ENCODE assay signal across 21 cellular contexts in the genomic region with DNA sequence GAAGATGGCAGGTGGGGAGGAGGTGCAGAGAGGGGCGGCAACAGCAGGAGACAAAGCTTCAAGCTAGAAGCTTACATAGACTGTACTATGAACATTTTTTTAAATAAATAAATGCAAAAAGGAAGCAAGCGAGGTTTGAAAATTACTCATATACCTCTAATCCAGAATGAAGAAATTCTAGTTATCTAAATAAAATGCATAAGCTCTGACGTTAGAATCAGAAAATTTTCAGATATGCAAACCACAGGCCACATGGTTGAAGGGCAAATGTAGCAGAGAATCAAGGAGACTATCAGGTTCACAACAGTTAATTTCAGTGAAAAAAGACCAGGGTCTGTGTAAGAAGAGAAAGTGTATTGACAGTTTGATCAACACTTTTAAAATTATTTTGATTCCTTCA. TPM values are rescaled to one million over a fixed set of nuclear protein-coding genes. Genes with fewer than 3 reads are reported as not detected.
DNase-seq lines count a peak whose midpoint lies in the region; ATAC-seq, FAIRE-seq and TF ChIP-seq lines count a peak whose summit lies in the region.
"Had no signal": no experiment of that assay in that cellular context is flagged by ENCODE, and none has a peak within 500 bp of the region (broad histone marks: within the 10 kb centered on the region; RNA-seq: fewer than 3 reads in every experiment).

No MANE protein-coding gene starts in this region.

- no TSS peak for BruUV-seq in HepG2 (replicated peaks; lab: Mats Ljungman, UMichigan)

- H3K79me2 ChIP-seq in HepG2 (ENCODE audit: insufficient read depth, low read length), result peaks cover 94% of the 10 kb centered on the region

- DNase-seq in EL, result peak; percentile 89
- no peak for DNase-seq in RWPE2 (ENCODE audit: low spot score)
- DNase-seq in fibroblast of mammary gland (ENCODE audit: low read depth), result peak; percentile 69
- no peak for DNase-seq in gastrocnemius medialis
- no peak for DNase-seq in HepG2 (ENCODE audit: low spot score)
- no peak for DNase-seq in G401 (ENCODE audit: low spot score)
- no peak for DNase-seq in GM19238 (ENCODE audit: insufficient read length, low spot score)
- DNase-seq: activated CD4-positive, alpha-beta T cell treated with anti-CD3 and anti-CD28 coated beads, Interleukin-2, amount 50 U/mL, for 48 hours; endodermal cell; foreskin keratinocyte; mesendoderm; NCI-H1694; psoas muscle; spleen; substantia nigra had no signal

- CTCF ChIA-PET in HepG2 (lab: Yijun Ruan, JAX; ENCODE audit: low intra/inter-chr PET ratio, low total read pairs), result no interaction called here

- H3K9ac ChIP-seq in HepG2 (ENCODE audit: insufficient read depth, low read depth, low read length), result no peak overlapping the region

- POLR2A ChIA-PET in HepG2 (lab: Yijun Ruan, JAX), result no interaction called here

- TF ChIP-seq EP300 in HepG2 (IDR thresholded peaks at IDR 0.05; ENCODE audit: low read depth in 2 of 2, low read length in 2 of 2) (no peak), HepG2 (CRISPR knock-in tag; IDR thresholded peaks at IDR 0.05; ENCODE audit: borderline replicate concordance) (no peak)

- FAIRE-seq in HepG2 (lab: Jason Lieb, UNC), result no peak
- FAIRE-seq: colon, G401.6 had no signal

- ATAC-seq in RWPE2 (ENCODE audit: low read depth) (peak; percentile 33; the same call in 1 of the 3 replicates), gastrocnemius medialis (no peak), HepG2 (no peak), GM18519 (IDR thresholded peaks at IDR 0.05; ENCODE audit: low FRiP score, unreplicated experiment) (no peak)
- ATAC-seq: foreskin keratinocyte, psoas muscle, WTC11 had no signal

- H4K20me1 ChIP-seq in HepG2 (ENCODE audit: insufficient read depth, low read length), result peaks cover 44% of the 10 kb centered on the region

- WGBS in HepG2 (ENCODE audit: low lambda C conversion rate), result 97% methylated on average over 3 of the region's 3 CpGs

- no peaks in the 10 kb centered on the region for H3K27me3 ChIP-seq in RWPE2 (ENCODE audit: insufficient read depth, poor library complexity, severe bottlenecking)
- H3K27me3 ChIP-seq in gastrocnemius medialis, result no peaks in the 10 kb centered on the region
- no peaks in the 10 kb centered on the region for H3K27me3 ChIP-seq in HepG2 (ENCODE audit: control insufficient read depth in 1 of 2, insufficient read depth in 2 of 2, low read length in 2 of 2)
- H3K27me3 ChIP-seq: ascending aorta, foreskin keratinocyte, spleen had no signal

- H3K9me3 ChIP-seq in RWPE2 (ENCODE audit: severe bottlenecking) (no peaks in the 10 kb centered on the region), gastrocnemius medialis (no peaks in the 10 kb centered on the region), HepG2 (ENCODE audit: low read length) (no peaks in the 10 kb centered on the region)
- H3K9me3 ChIP-seq: ascending aorta, psoas muscle, spleen had no signal

- no peak for TF ChIP-seq RAD21 in HepG2 (CRISPR knock-in tag; IDR thresholded peaks at IDR 0.05)

- H3K4me2 ChIP-seq in HepG2 (ENCODE audit: low read depth, low read length), result no peak overlapping the region

- H3K4me3 ChIP-seq in RWPE2 (ENCODE audit: severe bottlenecking) (no peak overlapping the region), fibroblast of mammary gland (ENCODE audit: control insufficient read depth, low read depth, low read length) (no peak overlapping the region), gastrocnemius medialis (no peak overlapping the region), HepG2 (replicated peaks in 1 of 3; ENCODE audit: insufficient read depth in 1 of 3, low read depth in 2 of 3, low read length in 3 of 3) (no peak overlapping the region)
- H3K4me3 ChIP-seq: ascending aorta, psoas muscle, SK-N-MC, spleen had no signal

- intact Hi-C loops in gastrocnemius medialis (cut with DNase I; ENCODE audit: low total_unique reads), result loop anchor here (2.0 to 5.0 kb wide), 2 partner anchors 55 to 112 kb away; partner anchors contain the start of gene NRIP1
- intact Hi-C loops in HepG2 (cut with micrococcal nuclease; ENCODE audit: unreplicated experiment), result no loop called here

- in situ Hi-C loops in gastrocnemius medialis (cut with MboI; ENCODE audit: low sequenced_read_pairs in 4 of 4) (no loop called here), HepG2 (cut with HindIII; ENCODE audit: extremely low pct_ligation_motif_present, low pct_unique_long_range_greater_than_20kb) (no loop called here), G401 (cut with HindIII; ENCODE audit: low sequenced_read_pairs) (no loop called here)

- peaks cover 43% of the 10 kb centered on the region for H3K36me3 ChIP-seq in RWPE2 (ENCODE audit: low read depth)
- H3K36me3 ChIP-seq in gastrocnemius medialis, result peaks cover 0 to 4% of the 10 kb centered on the region in 2 donors
- peaks cover 7 to 46% of the 10 kb centered on the region in 2 experiments; a peak in 4 of 5 replicates for H3K36me3 ChIP-seq in HepG2 (replicated peaks in 1 of 2; ENCODE audit: control insufficient read depth in 1 of 2, insufficient read depth in 2 of 2, low read length in 2 of 2)
- H3K36me3 ChIP-seq: ascending aorta had no signal

- H3K4me1 ChIP-seq in RWPE2 (ENCODE audit: insufficient read depth, poor library complexity, severe bottlenecking) (peaks cover 28% of the 10 kb centered on the region), gastrocnemius medialis (peaks cover 45 to 58% of the 10 kb centered on the region in 2 donors), HepG2 (ENCODE audit: insufficient read depth, low read length) (peaks cover 36% of the 10 kb centered on the region)

- H2AFZ ChIP-seq in HepG2 (ENCODE audit: low read length), result no peak overlapping the region

- no peak for TF ChIP-seq POLR2A in gastrocnemius medialis (IDR thresholded peaks at IDR 0.05)
- no peak for TF ChIP-seq POLR2A in HepG2 (IDR thresholded peaks at IDR 0.05; ENCODE audit: insufficient read depth in 1 of 2, low read depth in 2 of 2, low read length in 2 of 2)

- TF ChIP-seq CTCF in RWPE2 (IDR thresholded peaks at IDR 0.05; ENCODE audit: poor library complexity, severe bottlenecking) (no peak), fibroblast of mammary gland (conservative IDR thresholded peaks at IDR 0.05; ENCODE audit: control insufficient read depth, insufficient read depth, low read depth, low read length) (no peak), gastrocnemius medialis (IDR thresholded peaks at IDR 0.05 in 4 of 5, conservative IDR thresholded peaks at IDR 0.05 in 1 of 5) (no peak), HepG2 (CRISPR knock-in tag; IDR thresholded peaks at IDR 0.05) (no peak)

- no peak overlapping the region for H3K27ac ChIP-seq in RWPE2 (ENCODE audit: poor library complexity, severe bottlenecking)
- peak overlapping the region in 3 of 4 donors; percentile 78 to 84 (median 82) for H3K27ac ChIP-seq in gastrocnemius medialis
- no peak overlapping the region for H3K27ac ChIP-seq in HepG2 (ENCODE audit: extremely low read length, insufficient read depth, low read length)
- H3K27ac ChIP-seq: ascending aorta, foreskin keratinocyte, psoas muscle, SK-N-MC had no signal

TF ChIP-seq in HepG2, 621 proteins besides CTCF, POLR2A, EP300 and RAD21 (continues in another document):
- TF ChIP-seq ZNF710 (CRISPR knock-in tag; IDR thresholded peaks at IDR 0.05; ENCODE audit: borderline replicate concordance) (no peak), DNMT1 (CRISPR knock-in tag; IDR thresholded peaks at IDR 0.05) (no peak)

RNA-seq across cellular contexts. Expression of gene NRIP1, which starts 54.8 kb away (rescaled TPM):
- total RNA-seq in gastrocnemius medialis (10 to 100 TPM; 35.7 to 63.7 (median 41.0) TPM), HepG2 (2016; rRNA removed; fragmentation: Illumina TruSeq; extraction: Trizol) (69.0 and 99.0 TPM in 2 replicates)
- total RNA-seq in HepG2 (2016; cell fraction: cytosol; rRNA removed; fragmentation: Illumina TruSeq; extraction: Trizol; ENCODE audit: low read depth), result 27.6 and 36.4 TPM in 2 replicates
- total RNA-seq in HepG2 (2016; cell fraction: insoluble cytoplasmic fraction; rRNA removed; fragmentation: Illumina TruSeq; extraction: Trizol), result 66.8 and 94.5 TPM in 2 replicates
- 25.1 and 28.0 TPM in 2 replicates for total RNA-seq in HepG2 (2016; cell fraction: membrane; rRNA removed; fragmentation: Illumina TruSeq; extraction: Trizol)
- 94.9 and 106 TPM in 2 replicates for total RNA-seq in HepG2 (2016; cell fraction: nucleus; rRNA removed; fragmentation: Illumina TruSeq; extraction: Trizol)
- 18.1 and 21.0 TPM in 2 replicates for polyA plus RNA-seq in HepG2 (2011; rRNA removed)
- polyA plus RNA-seq in HepG2 (2011; cell fraction: cytosol; rRNA removed), result 7.6 and 13.3 TPM in 2 replicates
- 13.9 and 17.0 TPM in 2 replicates for polyA plus RNA-seq in HepG2 (2011; cell fraction: nucleus; rRNA removed)
- polyA plus RNA-seq in HepG2 (2012), result 28.1 and 32.1 TPM in 2 replicates
- polyA plus RNA-seq in HepG2 (2016; cell fraction: cytosol; fragmentation: Illumina TruSeq; extraction: Trizol; ENCODE audit: low read depth), result 1.1 and 1.3 TPM in 2 replicates
- polyA plus RNA-seq in HepG2 (2016; cell fraction: insoluble cytoplasmic fraction; fragmentation: Illumina TruSeq; extraction: Trizol; ENCODE audit: low read depth), result 40.5 and 44.9 TPM in 2 replicates
- polyA plus RNA-seq in HepG2 (2016; cell fraction: membrane; fragmentation: Illumina TruSeq; extraction: Trizol; ENCODE audit: low read depth), result 4.3 and 4.9 TPM in 2 replicates
- 46.0 and 49.0 TPM in 2 replicates for polyA plus RNA-seq in HepG2 (2016; cell fraction: nucleus; fragmentation: Illumina TruSeq; extraction: Trizol; ENCODE audit: insufficient read depth, low read depth)
- 5.6 and 32.4 TPM in 2 replicates for polyA minus RNA-seq in HepG2 (2011; rRNA and poly(A)+ RNA removed; ENCODE audit: low replicate concordance)
- 42.3 and 56.3 TPM in 2 replicates for polyA minus RNA-seq in HepG2 (2011; cell fraction: cytosol; rRNA and poly(A)+ RNA removed)
- polyA minus RNA-seq in HepG2 (2011; cell fraction: nucleus; rRNA and poly(A)+ RNA removed), result 188 and 226 TPM in 2 replicates
- total RNA-seq in G401 (2014; rRNA removed; shearing (Covaris generic)), result 33.5 and 56.4 TPM in 2 replicates

Comparison
In these comparisons a context has a peak if more than half of its experiments do, and no peak if none do; other contexts are left out.
1. DNase-seq: peak in EL (single experiment) and fibroblast of mammary gland (single experiment); none in RWPE2 (single experiment), gastrocnemius medialis (0 of 2), HepG2 (single experiment), G401 (single experiment) and GM19238 (single experiment).
2. H3K27ac ChIP-seq: peak in gastrocnemius medialis (3 of 4); none in RWPE2 (single experiment) and HepG2 (single experiment).